ENCODE assay signal across 8 cellular contexts in genomic region chr21:44304846-44305245, GRCh38.
DNase-seq lines count a peak whose midpoint lies in the region; ATAC-seq lines count a peak whose summit lies in the region.

No MANE protein-coding gene starts in this region.

- no peaks in the 10 kb centered on the region for H3K27me3 Mint-ChIP-seq in stimulated activated memory B cell treated with anti-CD40 and anti-IgM and Interleukin-4, amounts not matched to agents 10 μg/mL and 1 μg/mL and 100 μg/mL, for 72 hours

- no peak overlapping the region for H3K4me3 Mint-ChIP-seq in stimulated activated memory B cell treated with anti-CD40 and anti-IgM and Interleukin-4, amounts not matched to agents 10 μg/mL and 1 μg/mL and 100 μg/mL, for 72 hours

- DNase-seq in COLO668 (lab: John Stamatoyannopoulos, UW; ENCODE audit: unreplicated experiment) (peak; percentile 67), HK-2 (ENCODE audit: unreplicated experiment) (peak; percentile 17), SW480 (ENCODE audit: low spot score) (peak; percentile 36), T47D (ENCODE audit: low read depth in 1 of 2, low spot score in 1 of 2) (peak; percentile 56 to 68), kidney glomerular epithelial cell (lab: John Stamatoyannopoulos, UW) (peak; percentile 18), LoVo (ENCODE audit: low spot score) (no peak)

- peaks cover 16% of the 10 kb centered on the region for H3K36me3 Mint-ChIP-seq in stimulated activated memory B cell treated with anti-CD40 and anti-IgM and Interleukin-4, amounts not matched to agents 10 μg/mL and 1 μg/mL and 100 μg/mL, for 72 hours

- peak overlapping the region; percentile 0 for H3K27ac Mint-ChIP-seq in stimulated activated memory B cell treated with anti-CD40 and anti-IgM and Interleukin-4, amounts not matched to agents 10 μg/mL and 1 μg/mL and 100 μg/mL, for 72 hours

- no peak for ATAC-seq in stimulated activated memory B cell treated with anti-CD40 and anti-IgM and Interleukin-4, amounts not matched to agents 10 μg/mL and 1 μg/mL and 100 μg/mL, for 72 hours
- ATAC-seq in HG03045 (IDR thresholded peaks at IDR 0.05; ENCODE audit: unreplicated experiment): no peak

- no peaks in the 10 kb centered on the region for H3K9me3 Mint-ChIP-seq in stimulated activated memory B cell treated with anti-CD40 and anti-IgM and Interleukin-4, amounts not matched to agents 10 μg/mL and 1 μg/mL and 100 μg/mL, for 72 hours

- H3K4me1 Mint-ChIP-seq in stimulated activated memory B cell treated with anti-CD40 and anti-IgM and Interleukin-4, amounts not matched to agents 10 μg/mL and 1 μg/mL and 100 μg/mL, for 72 hours: peaks cover 57% of the 10 kb centered on the region

- in situ Hi-C loops in T47D (cut with HindIII; ENCODE audit: low pct_unique_long_range_greater_than_20kb, low sequenced_read_pairs): no loop called here
